Comparison of ENCODE assay signal across 20 cellular contexts in the genomic region with DNA sequence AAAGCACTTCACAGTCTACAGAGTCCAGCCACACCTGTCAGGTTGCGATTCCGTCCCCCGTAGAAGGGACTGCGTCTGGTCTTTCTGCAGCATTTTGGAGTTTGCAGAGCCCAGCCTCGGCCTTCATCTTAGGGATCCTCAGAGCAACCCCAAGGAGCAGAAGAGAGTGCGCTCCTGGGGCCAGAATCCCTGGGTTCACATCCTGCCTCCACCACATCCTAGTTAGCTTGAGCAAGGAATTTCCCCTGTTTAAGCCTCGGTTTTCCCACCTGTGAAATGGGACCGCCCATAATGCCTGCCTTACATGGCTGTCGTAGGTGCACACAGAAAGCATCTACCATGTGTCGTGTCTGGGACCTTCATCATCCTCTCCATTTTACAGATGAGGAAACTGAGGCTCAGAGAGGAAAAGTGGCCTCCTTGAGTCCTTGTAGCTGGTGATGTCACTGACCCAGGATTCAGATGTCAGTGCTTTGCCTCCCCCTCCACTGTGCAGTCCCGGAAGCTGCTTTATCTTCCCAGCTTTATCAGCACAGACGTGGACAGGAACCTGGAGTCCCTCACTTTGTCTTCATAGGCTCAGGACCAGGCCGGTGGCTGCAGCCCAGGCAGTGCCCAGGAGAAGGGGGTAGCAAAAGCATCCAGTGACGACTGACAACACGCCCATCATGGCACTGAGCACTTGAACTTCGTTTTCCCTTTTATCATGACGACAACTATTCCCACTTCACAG.
DNase-seq lines count a peak whose midpoint lies in the region; ATAC-seq and TF ChIP-seq lines count a peak whose summit lies in the region.
"Had no signal": no experiment of that assay in that cellular context is flagged by ENCODE, and none has a peak within 500 bp of the region (broad histone marks: within the 10 kb centered on the region; RNA-seq: fewer than 3 reads in every experiment).

No MANE protein-coding gene starts in this region.

- H3K9me3 ChIP-seq in right atrium auricular region = no peaks in the 10 kb centered on the region
- no peaks in the 10 kb centered on the region for H3K9me3 ChIP-seq in heart right ventricle

- TF ChIP-seq CTCF in right atrium auricular region (IDR thresholded peaks at IDR 0.05) (no peak), heart right ventricle (IDR thresholded peaks at IDR 0.05) (no peak), chondrocyte (IDR thresholded peaks at IDR 0.05) (no peak), type B pancreatic cell (conservative IDR thresholded peaks at IDR 0.05) (no peak), foreskin fibroblast (IDR thresholded peaks at IDR 0.05; ENCODE audit: low read depth, low read length) (no peak)

- H3K36me3 ChIP-seq in right atrium auricular region (no peaks in the 10 kb centered on the region), heart right ventricle (no peaks in the 10 kb centered on the region)
- H3K36me3 ChIP-seq: BLaER1 had no signal

- H3K4me1 Mint-ChIP-seq in chondrocyte (ENCODE audit: low read depth) (no peaks in the 10 kb centered on the region), type B pancreatic cell (ENCODE audit: unreplicated experiment) (peaks cover 8% of the 10 kb centered on the region)

- H3K9me3 Mint-ChIP-seq in chondrocyte (ENCODE audit: low read depth) (no peaks in the 10 kb centered on the region), type B pancreatic cell (no peaks in the 10 kb centered on the region)

- H3K4me3 Mint-ChIP-seq in chondrocyte (ENCODE audit: unreplicated experiment) = no peak overlapping the region
- H3K4me3 Mint-ChIP-seq in type B pancreatic cell = no peak overlapping the region
- H3K4me3 Mint-ChIP-seq: CD4-positive, CD25-positive, alpha-beta regulatory T cell had no signal

- H3K4me1 ChIP-seq in right atrium auricular region (no peaks in the 10 kb centered on the region), heart right ventricle (peaks cover 0 to 10% (median 0%) of the 10 kb centered on the region in 9 donors)

- H3K27me3 Mint-ChIP-seq in chondrocyte (ENCODE audit: low read depth) = peaks cover 18% of the 10 kb centered on the region
- H3K27me3 Mint-ChIP-seq in type B pancreatic cell = no peaks in the 10 kb centered on the region

- intact Hi-C loops in heart right ventricle (cut with DNase I) = no loop called here

- ATAC-seq in heart right ventricle = no peak
- no peak for ATAC-seq in HG03139 (IDR thresholded peaks at IDR 0.05; ENCODE audit: unreplicated experiment)
- ATAC-seq: HCT116 had no signal

- H3K36me3 Mint-ChIP-seq in chondrocyte (ENCODE audit: low read depth) (no peaks in the 10 kb centered on the region), type B pancreatic cell (no peaks in the 10 kb centered on the region)
- H3K36me3 Mint-ChIP-seq: CD4-positive, CD25-positive, alpha-beta regulatory T cell had no signal

- H3K27ac Mint-ChIP-seq in chondrocyte (ENCODE audit: unreplicated experiment) = no peak overlapping the region
- no peak overlapping the region for H3K27ac Mint-ChIP-seq in type B pancreatic cell
- H3K27ac Mint-ChIP-seq: CD4-positive, CD25-positive, alpha-beta regulatory T cell had no signal

- no peak overlapping the region for H3K27ac ChIP-seq in right atrium auricular region
- no peak overlapping the region for H3K27ac ChIP-seq in heart right ventricle
- H3K27ac ChIP-seq: RWPE1 had no signal

- 77 to 78% methylated on average over 17 of the region's 17 CpGs for WGBS in heart right ventricle, 2 donors

- DNase-seq in right atrium auricular region (ENCODE audit: low spot score) (peak; percentile 40), heart right ventricle (no peak), chondrocyte (ENCODE audit: low spot score) (peak; percentile 37), islet precursor cell (peak; percentile 32), type B pancreatic cell (ENCODE audit: extremely low spot score, unreplicated experiment) (peak; percentile 49), NCI-H1092 treated with DMSO at 0.1 percent for 48 hours (lab: John Stamatoyannopoulos, UW) (no peak), foreskin fibroblast (no peak)
- DNase-seq: CD4-positive, CD25-positive, alpha-beta regulatory T cell; DMS153; DND-41; Kasumi-1; NCI-H1105; NCI-H1436 treated with DMSO at 0.1 percent for 48 hours; NCI-H187 treated with DMSO at 0.1 percent for 48 hours; NCI-H446 treated with DMSO at 0.1 percent for 48 hours; NCI-H526 had no signal

- H3K4me3 ChIP-seq in right atrium auricular region = no peak overlapping the region
- no peak overlapping the region for H3K4me3 ChIP-seq in heart right ventricle
- no peak overlapping the region for H3K4me3 ChIP-seq in foreskin fibroblast (ENCODE audit: low read depth in 1 of 2, low read length in 2 of 2)
- H3K4me3 ChIP-seq: BLaER1 had no signal

- H3K27me3 ChIP-seq in right atrium auricular region = no peaks in the 10 kb centered on the region
- H3K27me3 ChIP-seq in heart right ventricle = peaks cover 0 to 8% (median 0%) of the 10 kb centered on the region in 7 donors
- H3K27me3 ChIP-seq: BLaER1 had no signal

Comparison
In these comparisons a context has a peak if more than half of its experiments do, and no peak if none do; other contexts are left out.
1. DNase-seq: peak in right atrium auricular region (single experiment), chondrocyte (single experiment), islet precursor cell (single experiment) and type B pancreatic cell (single experiment); none in heart right ventricle (0 of 2), NCI-H1092 treated with DMSO at 0.1 percent for 48 hours (single experiment) and foreskin fibroblast (0 of 2).